In the genomic region with DNA sequence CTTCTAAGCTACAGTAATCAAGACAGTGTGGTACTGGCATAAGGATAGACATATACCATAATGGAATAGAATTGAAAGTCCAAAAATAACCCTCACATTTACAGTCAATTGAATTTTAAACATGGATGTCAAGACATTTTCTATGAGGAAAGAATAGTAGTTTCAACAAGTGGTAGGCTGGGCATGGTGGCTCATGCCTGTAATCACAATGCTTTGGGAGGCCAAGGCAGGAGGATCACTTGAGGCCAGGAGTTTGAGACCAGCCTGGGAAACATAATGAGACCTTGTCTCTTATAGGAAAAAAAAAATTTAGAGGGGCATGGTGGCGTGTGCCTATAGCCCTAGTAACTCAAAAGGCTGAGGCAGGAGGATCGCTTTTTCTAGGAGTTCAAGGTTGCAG, we compare ENCODE assay signal across 11 cellular contexts.
"Had no signal": no experiment of that assay in that cellular context is flagged by ENCODE, and none has a peak within 500 bp of the region (broad histone marks: within the 10 kb centered on the region; RNA-seq: fewer than 3 reads in every experiment).

No MANE protein-coding gene starts in this region.

- H3K4me2 ChIP-seq: GM23338 had no signal

- H3K9me3 Mint-ChIP-seq: GM23338, H9, HFFc6 had no signal

- ATAC-seq: GM23338, HCT116 had no signal

- H3K4me3 Mint-ChIP-seq: GM23338, H9, HFFc6 had no signal

- H3K9me3 ChIP-seq: HAP-1 had no signal

- H2AFZ ChIP-seq: GM23248, GM23338 had no signal

- H3K4me3 ChIP-seq: GM23248, GM23338, HAP-1 had no signal

- FAIRE-seq: H1, H54 had no signal

- DNase-seq: GM23248, GOT3, H7, H9, HCEC 1CT, HFFc6 had no signal

- H3K9ac ChIP-seq: GM23248 had no signal

- H3K27ac Mint-ChIP-seq: GM23338, H9, HFFc6 had no signal

- H3K27ac ChIP-seq: GM23248 had no signal

- H3K4me1 ChIP-seq: HAP-1 had no signal

- H3K36me3 ChIP-seq: HAP-1 had no signal
